In genomic region chr3:6362406-6362805, GRCh38 we compare ENCODE assay signal across 1 cellular context.
A peak's percentile ranks its signal among the peaks of the same experiment; 100 is the strongest.
TF ChIP-seq lines count a peak whose summit lies in the region.

No MANE protein-coding gene starts in this region.

TF ChIP-seq in K562, 482 proteins besides CTCF, POLR2A, EP300 and RAD21 (continued from another document):
- TF ChIP-seq PRDM10 (IDR thresholded peaks at IDR 0.05; ENCODE audit: partially characterized antibody) (no peak), PPARD (CRISPR knock-in tag; IDR thresholded peaks at IDR 0.05) (no peak), POLR2G (IDR thresholded peaks at IDR 0.05; ENCODE audit: low read depth, low read length) (no peak), COPS2 (conservative IDR thresholded peaks at IDR 0.05) (no peak), ZKSCAN1 (IDR thresholded peaks at IDR 0.05; ENCODE audit: low read depth, low read length) (no peak), ZNF23 (CRISPR knock-in tag; IDR thresholded peaks at IDR 0.05) (no peak), PHF21A (IDR thresholded peaks at IDR 0.05; ENCODE audit: borderline replicate concordance, low read depth) (no peak), KHSRP (IDR thresholded peaks at IDR 0.05) (no peak), MAX (CRISPR knock-in tag; IDR thresholded peaks at IDR 0.05) (no peak), ZNF316 (IDR thresholded peaks at IDR 0.05) (peak; percentile 79), RBM25 (IDR thresholded peaks at IDR 0.05; ENCODE audit: low read depth, low read length, severe bottlenecking) (no peak), C11orf30 (IDR thresholded peaks at IDR 0.05; ENCODE audit: low read depth) (0 out of 2 replicates have a peak, but pooled peaks have one; percentile 14), MBD2 (IDR thresholded peaks at IDR 0.05; ENCODE audit: borderline replicate concordance, low read depth) (no peak), BACH1 (tag; IDR thresholded peaks at IDR 0.05) (no peak), MAFG (tag; conservative IDR thresholded peaks at IDR 0.05) (0 out of 2 replicates have a peak, but pooled peaks have one; percentile 13)
